8 cellular contexts compared by ENCODE assay signal in the genomic region with DNA sequence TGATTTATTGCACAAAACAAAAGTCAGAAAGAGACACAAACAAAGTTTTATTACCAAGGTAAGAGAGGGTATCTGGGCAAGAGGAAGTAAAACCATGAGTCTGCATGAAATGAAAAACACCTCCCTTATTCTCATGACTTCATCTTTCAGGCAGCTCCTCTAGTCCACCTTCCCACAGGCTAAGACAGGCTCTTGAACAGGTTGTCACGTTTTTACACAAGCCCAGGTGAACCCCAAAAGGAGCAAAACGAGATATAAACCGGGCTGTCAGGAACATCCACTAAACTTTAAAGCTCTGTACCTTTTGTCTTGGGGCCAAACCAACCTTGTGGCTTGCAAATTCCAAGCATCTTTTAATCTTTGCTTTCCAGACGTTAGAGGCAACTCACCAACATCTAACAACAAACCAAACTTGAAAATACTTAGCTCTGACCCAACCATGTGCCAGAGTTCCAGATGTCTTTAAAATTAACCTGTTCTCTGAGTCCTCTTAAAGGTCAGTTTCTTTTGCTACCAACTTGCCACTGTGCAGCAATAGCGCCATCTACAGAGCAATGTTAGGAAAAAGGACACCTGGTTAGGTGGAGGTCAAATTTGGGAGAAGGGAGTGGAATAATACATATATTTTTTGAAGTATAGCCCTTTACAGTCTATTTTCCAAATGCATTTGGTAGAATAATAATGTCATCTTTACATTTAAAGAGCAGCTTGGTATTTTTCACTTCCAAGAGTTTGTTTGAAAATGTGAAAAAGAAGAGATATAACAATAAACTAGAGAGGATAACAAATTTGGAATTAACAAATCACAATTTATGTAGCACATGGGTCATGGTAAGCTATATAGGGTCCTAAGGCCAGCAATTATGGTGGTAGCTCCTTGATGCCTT.
A peak's percentile ranks its signal among the peaks of the same experiment; 100 is the strongest.
DNase-seq lines count a peak whose midpoint lies in the region; ATAC-seq and TF ChIP-seq lines count a peak whose summit lies in the region.

No MANE protein-coding gene starts in this region.

- no peak overlapping the region for H3K4me3 Mint-ChIP-seq in activated CD4-positive, alpha-beta T cell treated with anti-CD3 and anti-CD28 coated beads, Interleukin-2, amount 10 ng/mL, durations not matched to agents 24 days and 14 days

- no peaks in the 10 kb centered on the region for H3K36me3 Mint-ChIP-seq in activated CD4-positive, alpha-beta T cell treated with anti-CD3 and anti-CD28 coated beads, Interleukin-2, amount 10 ng/mL, durations not matched to agents 24 days and 14 days (ENCODE audit: low read depth)

- DNase-seq in AG10803 (ENCODE audit: low read depth) = peak; percentile 50
- DNase-seq in NCI-H1048 (lab: John Stamatoyannopoulos, UW) = peak; percentile 15
- peak; percentile 84 for DNase-seq in activated CD4-positive, alpha-beta T cell treated with anti-CD3 and anti-CD28 coated beads, Interleukin-2, amount 10 ng/mL, durations not matched to agents 24 days and 14 days
- DNase-seq in fibroblast of the aortic adventitia (ENCODE audit: low read depth) = peak; percentile 59
- DNase-seq in stimulated activated CD4-positive, alpha-beta T cell treated with anti-CD3 and anti-CD28 coated beads, Interleukin-15, amount 100 ng/mL, for 48 hours (ENCODE audit: low read depth in 2 of 2) = peak; percentile 11 to 36
- no peak for DNase-seq in posterior cingulate gyrus

- no peaks in the 10 kb centered on the region for H3K9me3 Mint-ChIP-seq in activated CD4-positive, alpha-beta T cell treated with anti-CD3 and anti-CD28 coated beads, Interleukin-2, amount 10 ng/mL, durations not matched to agents 24 days and 14 days

- H3K4me3 ChIP-seq in AG10803 (ENCODE audit: low read length) (no peak overlapping the region), fibroblast of the aortic adventitia (ENCODE audit: low read depth, low read length) (no peak overlapping the region)

- TF ChIP-seq CTCF in AG10803 (conservative IDR thresholded peaks at IDR 0.05; ENCODE audit: low read length) (peak; percentile 78), fibroblast of the aortic adventitia (IDR thresholded peaks at IDR 0.05; ENCODE audit: insufficient read depth, low read length) (peak; percentile 74)

- no peak overlapping the region for H3K27ac Mint-ChIP-seq in activated CD4-positive, alpha-beta T cell treated with anti-CD3 and anti-CD28 coated beads, Interleukin-2, amount 10 ng/mL, durations not matched to agents 24 days and 14 days

- peak; percentile 94 for ATAC-seq in GM18499 (IDR thresholded peaks at IDR 0.05; ENCODE audit: insufficient read depth, unreplicated experiment)
- ATAC-seq in HG02759 (IDR thresholded peaks at IDR 0.05; ENCODE audit: unreplicated experiment) = peak; percentile 91

- peaks cover 17% of the 10 kb centered on the region for H3K27me3 Mint-ChIP-seq in activated CD4-positive, alpha-beta T cell treated with anti-CD3 and anti-CD28 coated beads, Interleukin-2, amount 10 ng/mL, durations not matched to agents 24 days and 14 days

- H3K4me1 Mint-ChIP-seq in activated CD4-positive, alpha-beta T cell treated with anti-CD3 and anti-CD28 coated beads, Interleukin-2, amount 10 ng/mL, durations not matched to agents 24 days and 14 days = peaks cover 13% of the 10 kb centered on the region

- intact Hi-C loops in activated CD4-positive, alpha-beta T cell treated with anti-CD3 and anti-CD28 coated beads, Interleukin-2, amount 10 ng/mL, durations not matched to agents 24 days and 14 days (cut with micrococcal nuclease) = loop anchor here (1.0 to 5.0 kb wide), 6 partner anchors 51 to 1151 kb away; no protein-coding TSS in a partner anchor
- intact Hi-C loops in posterior cingulate gyrus (cut with DNase I) = no loop called here

Comparison
In these comparisons a context has a peak if more than half of its experiments do, and no peak if none do; other contexts are left out.
1. DNase-seq: peak in AG10803 (single experiment), NCI-H1048 (single experiment), activated CD4-positive, alpha-beta T cell treated with anti-CD3 and anti-CD28 coated beads, Interleukin-2, amount 10 ng/mL, durations not matched to agents 24 days and 14 days (single experiment), fibroblast of the aortic adventitia (single experiment) and stimulated activated CD4-positive, alpha-beta T cell treated with anti-CD3 and anti-CD28 coated beads, Interleukin-15, amount 100 ng/mL, for 48 hours (2 of 2); none in posterior cingulate gyrus (0 of 10).